15 cellular contexts compared by ENCODE assay signal in genomic region chr10:45308707-45309106, GRCh38. TPM values are rescaled to one million over a fixed set of nuclear protein-coding genes. Genes with fewer than 3 reads are reported as not detected.
DNase-seq lines count a peak whose midpoint lies in the region; ATAC-seq and TF ChIP-seq lines count a peak whose summit lies in the region.
"Had no signal": no experiment of that assay in that cellular context is flagged by ENCODE, and none has a peak within 500 bp of the region (broad histone marks: within the 10 kb centered on the region; RNA-seq: fewer than 3 reads in every experiment).

No MANE protein-coding gene starts in this region.

- no peak overlapping the region for H3K4me3 Mint-ChIP-seq in activated CD8-positive, alpha-beta T cell treated with anti-CD3 and anti-CD28 coated beads, Interleukin-2, amount 10 ng/mL, durations not matched to agents 7 days and 5 days
- H3K4me3 Mint-ChIP-seq in activated CD8-positive, alpha-beta T cell treated with anti-CD3 and anti-CD28 coated beads for 36 hours: no peak overlapping the region
- H3K4me3 Mint-ChIP-seq in stimulated activated memory B cell treated with anti-CD40 and anti-IgM and Interleukin-4, amounts not matched to agents 10 μg/mL and 1 μg/mL and 100 μg/mL, for 72 hours: no peak overlapping the region

- H3K27me3 ChIP-seq in WERI-Rb-1 (ENCODE audit: insufficient read depth, low read depth, severe bottlenecking): no peaks in the 10 kb centered on the region
- H3K27me3 ChIP-seq: esophagus muscularis mucosa had no signal

- CTCF ChIA-PET in activated CD8-positive, alpha-beta T cell treated with anti-CD3 and anti-CD28 coated beads, Interleukin-2, amount 10 ng/mL, durations not matched to agents 7 days and 5 days (lab: Charles Lee): no interaction called here
- CTCF ChIA-PET in activated CD8-positive, alpha-beta T cell treated with anti-CD3 and anti-CD28 coated beads for 36 hours (lab: Charles Lee): no interaction called here

- H3K4me3 ChIP-seq in WERI-Rb-1 (ENCODE audit: low read depth, low read length): no peak overlapping the region
- H3K4me3 ChIP-seq: esophagus muscularis mucosa, thoracic aorta had no signal

- POLR2A ChIA-PET in activated CD8-positive, alpha-beta T cell treated with anti-CD3 and anti-CD28 coated beads, Interleukin-2, amount 10 ng/mL, durations not matched to agents 7 days and 5 days (lab: Charles Lee): no interaction called here
- POLR2A ChIA-PET in activated CD8-positive, alpha-beta T cell treated with anti-CD3 and anti-CD28 coated beads for 36 hours (lab: Charles Lee): no interaction called here

- H3K27ac Mint-ChIP-seq in activated CD8-positive, alpha-beta T cell treated with anti-CD3 and anti-CD28 coated beads, Interleukin-2, amount 10 ng/mL, durations not matched to agents 7 days and 5 days: no peak overlapping the region
- H3K27ac Mint-ChIP-seq in activated CD8-positive, alpha-beta T cell treated with anti-CD3 and anti-CD28 coated beads for 36 hours: no peak overlapping the region
- H3K27ac Mint-ChIP-seq in stimulated activated memory B cell treated with anti-CD40 and anti-IgM and Interleukin-4, amounts not matched to agents 10 μg/mL and 1 μg/mL and 100 μg/mL, for 72 hours: peak overlapping the region; percentile 11

- no peaks in the 10 kb centered on the region for H3K4me1 Mint-ChIP-seq in activated CD8-positive, alpha-beta T cell treated with anti-CD3 and anti-CD28 coated beads, Interleukin-2, amount 10 ng/mL, durations not matched to agents 7 days and 5 days (ENCODE audit: low read depth)
- H3K4me1 Mint-ChIP-seq in activated CD8-positive, alpha-beta T cell treated with anti-CD3 and anti-CD28 coated beads for 36 hours (ENCODE audit: low read depth): no peaks in the 10 kb centered on the region
- H3K4me1 Mint-ChIP-seq in stimulated activated memory B cell treated with anti-CD40 and anti-IgM and Interleukin-4, amounts not matched to agents 10 μg/mL and 1 μg/mL and 100 μg/mL, for 72 hours: no peaks in the 10 kb centered on the region

- peaks cover 16% of the 10 kb centered on the region for H3K9me3 Mint-ChIP-seq in activated CD8-positive, alpha-beta T cell treated with anti-CD3 and anti-CD28 coated beads, Interleukin-2, amount 10 ng/mL, durations not matched to agents 7 days and 5 days (ENCODE audit: insufficient read depth)
- peaks cover 10% of the 10 kb centered on the region for H3K9me3 Mint-ChIP-seq in activated CD8-positive, alpha-beta T cell treated with anti-CD3 and anti-CD28 coated beads for 36 hours
- peaks cover 9% of the 10 kb centered on the region for H3K9me3 Mint-ChIP-seq in stimulated activated memory B cell treated with anti-CD40 and anti-IgM and Interleukin-4, amounts not matched to agents 10 μg/mL and 1 μg/mL and 100 μg/mL, for 72 hours

- H3K36me3 Mint-ChIP-seq in activated CD8-positive, alpha-beta T cell treated with anti-CD3 and anti-CD28 coated beads, Interleukin-2, amount 10 ng/mL, durations not matched to agents 7 days and 5 days (ENCODE audit: low read depth): peaks cover 4% of the 10 kb centered on the region
- peaks cover 1% of the 10 kb centered on the region for H3K36me3 Mint-ChIP-seq in activated CD8-positive, alpha-beta T cell treated with anti-CD3 and anti-CD28 coated beads for 36 hours (ENCODE audit: low read depth)
- H3K36me3 Mint-ChIP-seq in stimulated activated memory B cell treated with anti-CD40 and anti-IgM and Interleukin-4, amounts not matched to agents 10 μg/mL and 1 μg/mL and 100 μg/mL, for 72 hours: peaks cover 23% of the 10 kb centered on the region

- no peak for DNase-seq in activated CD8-positive, alpha-beta T cell treated with anti-CD3 and anti-CD28 coated beads, Interleukin-2, amount 10 ng/mL, durations not matched to agents 7 days and 5 days
- no peak for DNase-seq in activated CD8-positive, alpha-beta T cell treated with anti-CD3 and anti-CD28 coated beads for 36 hours
- DNase-seq in LHCN-M2 (ENCODE audit: low read depth) (peak; percentile 1), WERI-Rb-1 (peak; percentile 67), GM19238 (ENCODE audit: insufficient read length, low spot score) (no peak), ureter (ENCODE audit: low spot score) (no peak)
- DNase-seq: activated naive CD4-positive, alpha-beta T cell treated with anti-CD3 and anti-CD28 coated beads, Interleukin-2, amount 50 U/mL, for 16 hours; NCI-H187; stimulated activated CD4-positive, alpha-beta T cell treated with anti-CD3 and anti-CD28 coated beads, Interleukin-12 subunit alpha, Interleukin-12 subunit beta, amount 100 ng/mL, for 4 hours; T1000 had no signal

- peak; percentile 36 for ATAC-seq in activated CD8-positive, alpha-beta T cell treated with anti-CD3 and anti-CD28 coated beads, Interleukin-2, amount 10 ng/mL, durations not matched to agents 7 days and 5 days
- no peak for ATAC-seq in activated CD8-positive, alpha-beta T cell treated with anti-CD3 and anti-CD28 coated beads for 36 hours
- no peak for ATAC-seq in stimulated activated memory B cell treated with anti-CD40 and anti-IgM and Interleukin-4, amounts not matched to agents 10 μg/mL and 1 μg/mL and 100 μg/mL, for 72 hours
- no peak for ATAC-seq in HG02840 (IDR thresholded peaks at IDR 0.05; ENCODE audit: low FRiP score, unreplicated experiment)

- no peaks in the 10 kb centered on the region for H3K9me3 ChIP-seq in WERI-Rb-1 (ENCODE audit: severe bottlenecking)
- H3K9me3 ChIP-seq: thoracic aorta had no signal

- intact Hi-C loops in activated CD8-positive, alpha-beta T cell treated with anti-CD3 and anti-CD28 coated beads for 36 hours (cut with micrococcal nuclease): no loop called here

- no peaks in the 10 kb centered on the region for H3K36me3 ChIP-seq in WERI-Rb-1
- H3K36me3 ChIP-seq: esophagus muscularis mucosa, thoracic aorta had no signal

- no peak for TF ChIP-seq CTCF in activated CD8-positive, alpha-beta T cell treated with anti-CD3 and anti-CD28 coated beads for 36 hours (IDR thresholded peaks at IDR 0.05)
- peak; percentile 59 for TF ChIP-seq CTCF in WERI-Rb-1 (IDR thresholded peaks at IDR 0.05; ENCODE audit: low read depth, low read length)

- peak overlapping the region; percentile 68 for H3K27ac ChIP-seq in WERI-Rb-1
- H3K27ac ChIP-seq: esophagus muscularis mucosa, thoracic aorta had no signal

- peaks cover 13% of the 10 kb centered on the region for H3K27me3 Mint-ChIP-seq in activated CD8-positive, alpha-beta T cell treated with anti-CD3 and anti-CD28 coated beads, Interleukin-2, amount 10 ng/mL, durations not matched to agents 7 days and 5 days (ENCODE audit: low read depth)
- H3K27me3 Mint-ChIP-seq in activated CD8-positive, alpha-beta T cell treated with anti-CD3 and anti-CD28 coated beads for 36 hours: no peaks in the 10 kb centered on the region
- H3K27me3 Mint-ChIP-seq in stimulated activated memory B cell treated with anti-CD40 and anti-IgM and Interleukin-4, amounts not matched to agents 10 μg/mL and 1 μg/mL and 100 μg/mL, for 72 hours: no peaks in the 10 kb centered on the region

RNA-seq across cellular contexts. Expression of gene OR13A1, which starts 6.7 kb away (rescaled TPM):
- total RNA-seq in activated CD8-positive, alpha-beta T cell treated with anti-CD3 and anti-CD28 coated beads, Interleukin-2, amount 10 ng/mL, durations not matched to agents 7 days and 5 days: not detected
- not detected for total RNA-seq in activated CD8-positive, alpha-beta T cell treated with anti-CD3 and anti-CD28 coated beads for 36 hours
- total RNA-seq in LHCN-M2 (2014; rRNA removed) (not detected in 2 replicates), ureter (1.4 TPM)
- not detected for polyA plus RNA-seq in LHCN-M2 (2012)
- total RNA-seq: esophagus muscularis mucosa had no signal
- polyA plus RNA-seq: AG04450 had no signal

Comparison
In these comparisons a context has a peak if more than half of its experiments do, and no peak if none do; other contexts are left out.
1. DNase-seq: peak in LHCN-M2 (single experiment) and WERI-Rb-1 (single experiment); none in activated CD8-positive, alpha-beta T cell treated with anti-CD3 and anti-CD28 coated beads, Interleukin-2, amount 10 ng/mL, durations not matched to agents 7 days and 5 days (single experiment), activated CD8-positive, alpha-beta T cell treated with anti-CD3 and anti-CD28 coated beads for 36 hours (single experiment), GM19238 (single experiment) and ureter (single experiment).